Comparison of ENCODE assay signal across 1 cellular context in the genomic region with DNA sequence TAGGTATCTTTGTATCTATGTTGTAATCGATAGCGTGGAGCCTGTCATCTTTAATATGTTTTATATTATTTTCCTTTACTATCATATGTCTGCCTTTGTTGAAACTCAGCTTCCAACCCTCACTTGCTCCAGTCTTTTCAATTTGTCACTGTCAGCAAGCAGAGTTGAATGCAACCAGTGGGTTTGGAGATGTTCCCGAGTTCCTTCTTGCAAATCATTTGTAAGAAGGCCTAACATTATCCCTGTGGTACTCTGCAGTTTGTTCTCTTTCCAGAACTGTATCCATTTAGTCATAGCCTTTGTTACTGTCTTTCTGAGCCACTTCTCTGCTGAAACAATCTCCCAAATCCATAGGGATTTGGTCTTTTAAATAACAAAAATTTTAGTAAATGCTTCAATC.
TF ChIP-seq lines count a peak whose summit lies in the region.

No MANE protein-coding gene starts in this region.

TF ChIP-seq in IMR-90, 13 proteins besides CTCF, POLR2A, EP300 and RAD21:
- TF ChIP-seq BHLHE40 (IDR thresholded peaks at IDR 0.05; ENCODE audit: low read depth, low read length): no peak
- TF ChIP-seq FOS (IDR thresholded peaks at IDR 0.05; ENCODE audit: low read depth, low read length): no peak
- no peak for TF ChIP-seq RFX5 (IDR thresholded peaks at IDR 0.05; ENCODE audit: low read depth, low read length)
- TF ChIP-seq MAFK (IDR thresholded peaks at IDR 0.05; ENCODE audit: low read depth, low read length): no peak
- TF ChIP-seq RCOR1 (IDR thresholded peaks at IDR 0.05; ENCODE audit: insufficient replicate concordance, low read length): no peak
- TF ChIP-seq CEBPB (IDR thresholded peaks at IDR 0.05; ENCODE audit: low read depth, low read length): no peak
- TF ChIP-seq, protein P1, sequence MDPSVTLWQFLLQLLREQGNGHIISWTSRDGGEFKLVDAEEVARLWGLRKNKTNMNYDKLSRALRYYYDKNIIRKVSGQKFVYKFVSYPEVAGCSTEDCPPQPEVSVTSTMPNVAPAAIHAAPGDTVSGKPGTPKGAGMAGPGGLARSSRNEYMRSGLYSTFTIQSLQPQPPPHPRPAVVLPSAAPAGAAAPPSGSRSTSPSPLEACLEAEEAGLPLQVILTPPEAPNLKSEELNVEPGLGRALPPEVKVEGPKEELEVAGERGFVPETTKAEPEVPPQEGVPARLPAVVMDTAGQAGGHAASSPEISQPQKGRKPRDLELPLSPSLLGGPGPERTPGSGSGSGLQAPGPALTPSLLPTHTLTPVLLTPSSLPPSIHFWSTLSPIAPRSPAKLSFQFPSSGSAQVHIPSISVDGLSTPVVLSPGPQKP (IDR thresholded peaks at IDR 0.05; ENCODE audit: borderline replicate concordance, low read depth, low read length): no peak
- TF ChIP-seq CHD1 (IDR thresholded peaks at IDR 0.05; ENCODE audit: low read depth, low read length): no peak
- TF ChIP-seq MXI1 (IDR thresholded peaks at IDR 0.05; ENCODE audit: borderline replicate concordance, low read depth, low read length): no peak
- TF ChIP-seq MAZ (IDR thresholded peaks at IDR 0.05; ENCODE audit: borderline replicate concordance, low read depth, low read length): no peak
- TF ChIP-seq, protein P2, sequence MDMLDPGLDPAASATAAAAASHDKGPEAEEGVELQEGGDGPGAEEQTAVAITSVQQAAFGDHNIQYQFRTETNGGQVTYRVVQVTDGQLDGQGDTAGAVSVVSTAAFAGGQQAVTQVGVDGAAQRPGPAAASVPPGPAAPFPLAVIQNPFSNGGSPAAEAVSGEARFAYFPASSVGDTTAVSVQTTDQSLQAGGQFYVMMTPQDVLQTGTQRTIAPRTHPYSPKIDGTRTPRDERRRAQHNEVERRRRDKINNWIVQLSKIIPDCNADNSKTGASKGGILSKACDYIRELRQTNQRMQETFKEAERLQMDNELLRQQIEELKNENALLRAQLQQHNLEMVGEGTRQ (IDR thresholded peaks at IDR 0.05; ENCODE audit: low read depth, low read length): no peak
- TF ChIP-seq NFE2L2 (IDR thresholded peaks at IDR 0.05; ENCODE audit: low read depth, low read length): no peak
- no peak for TF ChIP-seq SMC3 (IDR thresholded peaks at IDR 0.05; ENCODE audit: low read depth, low read length)
